In the genomic region with DNA sequence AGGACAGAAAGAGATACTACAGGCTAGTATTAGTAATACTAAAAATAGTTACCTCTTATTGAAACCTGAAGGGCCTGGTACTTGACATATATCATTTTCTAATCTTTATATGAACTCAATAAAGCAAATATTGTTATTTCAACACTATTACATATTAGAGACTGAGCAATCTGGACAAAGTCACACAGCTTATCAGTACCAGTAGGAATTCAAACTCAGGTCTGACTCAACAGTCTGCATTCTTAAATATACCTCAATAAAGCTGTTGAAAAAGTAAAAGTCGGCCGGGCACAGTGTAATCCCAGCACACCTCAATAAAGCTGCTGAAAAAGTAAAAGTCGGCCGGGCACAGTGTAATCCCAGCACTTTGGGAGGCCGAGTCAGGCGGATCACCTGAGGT, we compare ENCODE assay signal across 13 cellular contexts.
"Had no signal": no experiment of that assay in that cellular context is flagged by ENCODE, and none has a peak within 500 bp of the region (broad histone marks: within the 10 kb centered on the region; RNA-seq: fewer than 3 reads in every experiment).

No MANE protein-coding gene starts in this region.

- H3K4me3 Mint-ChIP-seq: activated T-helper 1 cell treated with anti-CD3 and anti-CD28 coated beads, Interleukin-12 subunit alpha, Interleukin-12 subunit beta, Interleukin-2, Interleukin-4 antibody, amounts not matched to agents 30 ng/mL and 10 ng/mL and 1 ng/mL, durations not matched to agents 14 hours and 24 hours and 36 hours; brain; neural crest cell; T-helper 1 cell treated with Interleukin-12 subunit alpha and Interleukin-12 subunit beta and Interleukin-4 antibody, amounts not matched to agents 30 μg/mL and 1 μg/mL, for 36 hours; WTC11 had no signal

- H3K27ac ChIP-seq: dorsolateral prefrontal cortex, skin epidermis had no signal

- H3K4me3 ChIP-seq: dorsolateral prefrontal cortex, esophagus muscularis mucosa, heart right ventricle, skin epidermis had no signal

- DNase-seq: activated CD4-positive, alpha-beta T cell treated with anti-CD3 and anti-CD28 coated beads for 48 hours; activated naive CD4-positive, alpha-beta T cell; dorsolateral prefrontal cortex; foreskin melanocyte; heart right ventricle; mesendoderm had no signal

- H3K9me3 ChIP-seq: esophagus muscularis mucosa, heart right ventricle had no signal

- H3K9me3 Mint-ChIP-seq: activated T-helper 1 cell treated with anti-CD3 and anti-CD28 coated beads, Interleukin-12 subunit alpha, Interleukin-12 subunit beta, Interleukin-2, Interleukin-4 antibody, amounts not matched to agents 30 ng/mL and 10 ng/mL and 1 ng/mL, durations not matched to agents 14 hours and 24 hours and 36 hours; brain; neural crest cell; T-helper 1 cell treated with Interleukin-12 subunit alpha and Interleukin-12 subunit beta and Interleukin-4 antibody, amounts not matched to agents 30 μg/mL and 1 μg/mL, for 36 hours; WTC11 had no signal

- H3K27me3 Mint-ChIP-seq: brain had no signal

- H3K36me3 Mint-ChIP-seq: WTC11 had no signal

- H3K27me3 ChIP-seq: dorsolateral prefrontal cortex, esophagus muscularis mucosa, heart right ventricle had no signal

- H3K36me3 ChIP-seq: esophagus muscularis mucosa had no signal

- ATAC-seq: heart right ventricle, WTC11 had no signal

- H3K27ac Mint-ChIP-seq: activated T-helper 1 cell treated with anti-CD3 and anti-CD28 coated beads, Interleukin-12 subunit alpha, Interleukin-12 subunit beta, Interleukin-2, Interleukin-4 antibody, amounts not matched to agents 30 ng/mL and 10 ng/mL and 1 ng/mL, durations not matched to agents 14 hours and 24 hours and 36 hours; T-helper 1 cell treated with Interleukin-12 subunit alpha and Interleukin-12 subunit beta and Interleukin-4 antibody, amounts not matched to agents 30 μg/mL and 1 μg/mL, for 36 hours; WTC11 had no signal
